9 cellular contexts compared by ENCODE assay signal in the genomic region with DNA sequence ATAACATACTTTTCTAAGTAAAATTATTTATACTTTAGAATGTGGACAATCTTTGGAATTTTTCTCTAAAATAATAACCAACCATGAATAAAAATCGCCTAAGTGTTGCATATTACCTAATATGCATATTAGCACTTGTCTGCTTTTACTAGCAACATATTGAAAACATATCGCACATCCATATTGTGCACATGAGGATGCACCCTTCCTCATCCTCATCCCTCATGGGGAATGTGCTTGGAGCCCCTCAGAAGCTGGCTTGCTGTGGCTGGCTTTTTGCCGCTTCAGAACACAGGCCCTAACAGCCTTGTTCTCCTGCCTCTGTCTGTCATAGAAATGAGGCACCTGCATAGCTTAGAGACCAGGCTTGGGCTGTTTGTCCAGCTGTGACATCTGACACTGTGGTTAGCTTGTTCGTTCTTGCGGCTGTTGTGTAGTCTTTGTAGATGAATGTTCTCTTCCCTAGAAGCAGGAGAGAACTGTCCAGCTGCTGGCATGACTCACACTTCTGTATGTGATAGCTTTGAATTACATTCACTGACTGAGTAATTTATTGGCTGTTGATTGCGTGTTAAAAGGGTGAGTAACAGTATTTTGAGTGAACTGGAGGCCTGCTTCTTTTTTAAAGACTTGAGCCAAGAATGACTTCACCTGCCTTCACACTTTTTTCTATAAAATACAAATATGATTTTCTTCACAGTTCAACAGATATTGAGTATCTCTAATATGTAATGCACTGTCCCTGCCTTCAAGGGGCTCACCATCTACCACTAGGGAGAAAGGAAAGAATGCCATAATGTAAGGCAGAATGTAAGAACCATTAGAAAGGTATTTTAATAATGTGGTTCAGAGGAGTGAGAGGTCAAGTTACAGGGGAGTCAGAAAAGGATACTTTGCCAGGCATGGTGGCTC.
A peak's percentile ranks its signal among the peaks of the same experiment; 100 is the strongest.
DNase-seq lines count a peak whose midpoint lies in the region; ATAC-seq and TF ChIP-seq lines count a peak whose summit lies in the region.
"Had no signal": no experiment of that assay in that cellular context is flagged by ENCODE, and none has a peak within 500 bp of the region (broad histone marks: within the 10 kb centered on the region; RNA-seq: fewer than 3 reads in every experiment).

No MANE protein-coding gene starts in this region.

- intact Hi-C loops in body of pancreas (cut with DNase I), result no loop called here
- intact Hi-C loops in lower lobe of right lung (cut with DNase I), result loop anchor here (10.0 kb wide), 1 partner anchor 227 kb away; no protein-coding TSS in a partner anchor

- H3K27ac ChIP-seq in body of pancreas (peak overlapping the region; percentile 72 to 92 (median 84)), lower lobe of right lung (no peak overlapping the region)
- H3K27ac ChIP-seq: neutrophil had no signal

- peak; percentile 85 for ATAC-seq in GM19025 (IDR thresholded peaks at IDR 0.05; ENCODE audit: low read depth, unreplicated experiment)
- ATAC-seq in HG03103 (IDR thresholded peaks at IDR 0.05; ENCODE audit: low read depth, unreplicated experiment), result peak; percentile 95
- ATAC-seq in body of pancreas, result peak; percentile 99
- ATAC-seq in lower lobe of right lung, result peak; percentile 61 to 72

- DNase-seq in COLO668 (lab: John Stamatoyannopoulos, UW; ENCODE audit: unreplicated experiment) (peak; percentile 93), NCI-H2196 treated with DMSO at 0.1 percent for 48 hours (lab: John Stamatoyannopoulos, UW; ENCODE audit: unreplicated experiment) (peak; percentile 89), body of pancreas (peak; percentile 84 to 95 (median 92)), lower lobe of right lung (no peak), NCI-H1105 treated with DMSO at 0.1 percent for 48 hours (lab: John Stamatoyannopoulos, UW) (no peak), NK-92 (lab: John Stamatoyannopoulos, UW; ENCODE audit: unreplicated experiment) (no peak)

- H3K4me3 ChIP-seq in body of pancreas (no peak overlapping the region), lower lobe of right lung (no peak overlapping the region)

- H3K27me3 ChIP-seq in body of pancreas, result no peaks in the 10 kb centered on the region
- no peaks in the 10 kb centered on the region for H3K27me3 ChIP-seq in lower lobe of right lung (ENCODE audit: low read depth)
- H3K27me3 ChIP-seq: neutrophil had no signal

- 36 to 42% methylated on average over 6 of the region's 6 CpGs for WGBS in body of pancreas, 2 donors

- H3K4me1 ChIP-seq in body of pancreas (peaks cover 39% of the 10 kb centered on the region), lower lobe of right lung (no peaks in the 10 kb centered on the region)

- peak in 2 of 3 donors; percentile 49 to 54 for TF ChIP-seq POLR2A in body of pancreas (IDR thresholded peaks at IDR 0.05)

- H3K36me3 ChIP-seq in body of pancreas (replicated peaks in 1 of 2; ENCODE audit: insufficient read depth in 1 of 2, low read depth in 2 of 2), result no peaks in the 10 kb centered on the region
- H3K36me3 ChIP-seq in lower lobe of right lung, result no peaks in the 10 kb centered on the region

- no peak for TF ChIP-seq CTCF in body of pancreas (IDR thresholded peaks at IDR 0.05)
- no peak for TF ChIP-seq CTCF in lower lobe of right lung (IDR thresholded peaks at IDR 0.05)

- H3K9me3 ChIP-seq in body of pancreas (no peaks in the 10 kb centered on the region), lower lobe of right lung (no peaks in the 10 kb centered on the region)
- H3K9me3 ChIP-seq: neutrophil had no signal

Comparison
In these comparisons a context has a peak if more than half of its experiments do, and no peak if none do; other contexts are left out.
1. DNase-seq: peak in COLO668 (single experiment), NCI-H2196 treated with DMSO at 0.1 percent for 48 hours (single experiment) and body of pancreas (4 of 4); none in lower lobe of right lung (single experiment), NCI-H1105 treated with DMSO at 0.1 percent for 48 hours (single experiment) and NK-92 (single experiment).
2. Peak in every context shown above with its lines, with median percentiles within 50 percentile points of each other: ATAC-seq.